Comparison of ENCODE assay signal across 22 cellular contexts in genomic region chr1:23356451-23356850, GRCh38.
"Had no signal": no experiment of that assay in that cellular context is flagged by ENCODE, and none has a peak within 500 bp of the region (broad histone marks: within the 10 kb centered on the region; RNA-seq: fewer than 3 reads in every experiment).

No MANE protein-coding gene starts in this region.

- DNase-seq: activated CD4-positive, alpha-beta T cell treated with anti-CD3 and anti-CD28 coated beads for 1 hour; activated CD8-positive, alpha-beta memory T cell treated with anti-CD3 and anti-CD28 coated beads for 24 hours; activated CD8-positive, alpha-beta memory T cell treated with anti-CD3 and anti-CD28 coated beads, Interleukin-2, amount 50 U/mL, for 48 hours; activated effector memory CD4-positive, alpha-beta T cell treated with Interleukin-2 at 50 U/mL for 16 hours; activated naive CD4-positive, alpha-beta T cell treated with anti-CD3 and anti-CD28 coated beads, Interleukin-2, amount 10 ng/mL, durations not matched to agents 7 days and 5 days; activated naive CD8-positive, alpha-beta T cell treated with anti-CD3 and anti-CD28 coated beads, Interleukin-2, amount 50 U/mL, for 24 hours; activated T-cell treated with anti-CD3 and anti-CD28 coated beads, Interleukin-2, amount 50 U/mL, for 48 hours; aorta; cerebellar nuclear complex; foreskin keratinocyte; glutamatergic neuron; mammary epithelial cell; naive B cell; sigmoid colon; spleen; stimulated activated CD4-positive, alpha-beta T cell treated with anti-CD3 and anti-CD28 coated beads, Interleukin-4, amount 100 ng/mL, for 4 hours; thyroid gland; WERI-Rb-1 had no signal

- H3K27me3 ChIP-seq: foreskin keratinocyte, sigmoid colon, spleen, thyroid gland had no signal

- H3K9me3 ChIP-seq: thyroid gland had no signal

- H3K79me2 ChIP-seq: parathyroid adenoma had no signal

- H3K27ac ChIP-seq: foreskin keratinocyte, parathyroid adenoma, spleen, thyroid gland, WERI-Rb-1 had no signal

- H3K9ac ChIP-seq: parathyroid adenoma had no signal

- H3K27me3 Mint-ChIP-seq: activated naive CD4-positive, alpha-beta T cell treated with anti-CD3 and anti-CD28 coated beads, Interleukin-2, amount 10 ng/mL, durations not matched to agents 7 days and 5 days; activated naive CD8-positive, alpha-beta T cell treated with anti-CD3 and anti-CD28 coated beads, Interleukin-2, amount 50 U/mL, for 24 hours; naive B cell; stimulated activated memory B cell treated with anti-CD40 and anti-IgM and Interleukin-4, amounts not matched to agents 10 μg/mL and 1 μg/mL and 100 μg/mL, for 72 hours had no signal

- H2AFZ ChIP-seq: parathyroid adenoma had no signal

- H3K4me3 ChIP-seq: mucosa of descending colon, sigmoid colon, spleen, thyroid gland had no signal

- H3K27ac Mint-ChIP-seq: activated naive CD4-positive, alpha-beta T cell treated with anti-CD3 and anti-CD28 coated beads, Interleukin-2, amount 10 ng/mL, durations not matched to agents 7 days and 5 days; activated naive CD8-positive, alpha-beta T cell treated with anti-CD3 and anti-CD28 coated beads, Interleukin-2, amount 50 U/mL, for 24 hours; naive B cell; stimulated activated memory B cell treated with anti-CD40 and anti-IgM and Interleukin-4, amounts not matched to agents 10 μg/mL and 1 μg/mL and 100 μg/mL, for 72 hours had no signal

- H3K4me3 Mint-ChIP-seq: activated naive CD4-positive, alpha-beta T cell treated with anti-CD3 and anti-CD28 coated beads, Interleukin-2, amount 10 ng/mL, durations not matched to agents 7 days and 5 days; activated naive CD8-positive, alpha-beta T cell treated with anti-CD3 and anti-CD28 coated beads, Interleukin-2, amount 50 U/mL, for 24 hours; naive B cell; stimulated activated memory B cell treated with anti-CD40 and anti-IgM and Interleukin-4, amounts not matched to agents 10 μg/mL and 1 μg/mL and 100 μg/mL, for 72 hours had no signal

- ATAC-seq: activated naive CD8-positive, alpha-beta T cell treated with anti-CD3 and anti-CD28 coated beads, Interleukin-2, amount 50 U/mL, for 24 hours; foreskin keratinocyte; left lobe of liver; mucosa of descending colon; stimulated activated memory B cell treated with anti-CD40 and anti-IgM and Interleukin-4, amounts not matched to agents 10 μg/mL and 1 μg/mL and 100 μg/mL, for 72 hours had no signal

- H3K4me1 Mint-ChIP-seq: naive B cell; stimulated activated memory B cell treated with anti-CD40 and anti-IgM and Interleukin-4, amounts not matched to agents 10 μg/mL and 1 μg/mL and 100 μg/mL, for 72 hours had no signal
